18 cellular contexts compared by ENCODE assay signal in genomic region chr1:3790501-3790923, GRCh38. TPM values are rescaled to one million over a fixed set of nuclear protein-coding genes. Genes with fewer than 3 reads are reported as not detected.
DNase-seq lines count a peak whose midpoint lies in the region; ATAC-seq, FAIRE-seq and TF ChIP-seq lines count a peak whose summit lies in the region.
"Had no signal": no experiment of that assay in that cellular context is flagged by ENCODE, and none has a peak within 500 bp of the region (broad histone marks: within the 10 kb centered on the region; RNA-seq: fewer than 3 reads in every experiment).

No MANE protein-coding gene starts in this region.

- no peak overlapping the region for H2BK120ac ChIP-seq in mesendoderm (ENCODE audit: low read depth, low read length)

- in situ Hi-C loops in K562 (cut with MboI): no loop called here

- H3K9me3 Mint-ChIP-seq in GM23338: no peaks in the 10 kb centered on the region
- H3K9me3 Mint-ChIP-seq: IgD-negative memory B cell had no signal

- TF ChIP-seq EP300 in K562 (IDR thresholded peaks at IDR 0.05; ENCODE audit: low read length): no peak
- no peak for TF ChIP-seq EP300 in tibial nerve (IDR thresholded peaks at IDR 0.05)
- no peak for TF ChIP-seq EP300 in suprapubic skin (IDR thresholded peaks at IDR 0.05)

- TF ChIP-seq POLR2A in K562 (conservative IDR thresholded peaks at IDR 0.05) (no peak), heart left ventricle (IDR thresholded peaks at IDR 0.05) (no peak), tibial nerve (IDR thresholded peaks at IDR 0.05) (no peak), suprapubic skin (IDR thresholded peaks at IDR 0.05) (no peak)

- no peak overlapping the region for H2BK15ac ChIP-seq in mesendoderm (replicated peaks; ENCODE audit: low read depth)

- no peak overlapping the region for H3K23ac ChIP-seq in mesendoderm (ENCODE audit: low read length)

- peak overlapping the region; percentile 34 for H3K56ac ChIP-seq in mesendoderm (ENCODE audit: low read length)

- TF ChIP-seq RAD21 in K562 (CRISPR knock-in tag; conservative IDR thresholded peaks at IDR 0.05 in 1 of 2, IDR thresholded peaks at IDR 0.05 in 1 of 2): no peak

- no peaks in the 10 kb centered on the region for H3K9me3 ChIP-seq in K562 (replicated peaks; ENCODE audit: control insufficient read depth, insufficient read depth, low read depth, low read length)
- no peaks in the 10 kb centered on the region for H3K9me3 ChIP-seq in heart left ventricle
- no peaks in the 10 kb centered on the region for H3K9me3 ChIP-seq in tibial nerve
- no peaks in the 10 kb centered on the region for H3K9me3 ChIP-seq in suprapubic skin
- H3K9me3 ChIP-seq: A549 had no signal

- peak overlapping the region; percentile 78 for H3K27ac Mint-ChIP-seq in GM23338
- H3K27ac Mint-ChIP-seq: IgD-negative memory B cell had no signal

- H3K4me1 Mint-ChIP-seq in GM23338: peaks cover 49% of the 10 kb centered on the region

- peaks cover 5% of the 10 kb centered on the region for H3K9me1 ChIP-seq in K562 (ENCODE audit: control insufficient read depth, insufficient read depth, low read length)

- TF ChIP-seq CTCF in GM23338 (conservative IDR thresholded peaks at IDR 0.05; ENCODE audit: low read depth in 2 of 2) (no peak), K562 (IDR thresholded peaks at IDR 0.05 in 2 of 3, conservative IDR thresholded peaks at IDR 0.05 in 1 of 3; ENCODE audit: insufficient read depth in 2 of 3, low read depth in 1 of 3, low read length in 3 of 3) (no peak), heart left ventricle (IDR thresholded peaks at IDR 0.05) (no peak), tibial nerve (IDR thresholded peaks at IDR 0.05) (no peak), suprapubic skin (IDR thresholded peaks at IDR 0.05) (no peak)

- POLR2A ChIA-PET in K562 (lab: Yijun Ruan, JAX): interaction anchor here (0.5 to 1.4 kb wide), 6 partner anchors 11 to 109 kb away, joined by 3 to 4 read pairs (median 3); partner anchors contain the start of gene C1orf174

- H2BK5ac ChIP-seq in mesendoderm (ENCODE audit: low read length): no peak overlapping the region

- DNase-seq in GM23338 (ENCODE audit: low spot score): no peak
- DNase-seq in K562 (ENCODE audit: extremely low read depth in 1 of 4, low spot score in 3 of 4): no peak
- DNase-seq in heart left ventricle: peak in 2 of 5 donors; percentile 50 to 51
- no peak for DNase-seq in mesendoderm
- DNase-seq in tibial nerve (ENCODE audit: low spot score in 2 of 2): no peak
- no peak for DNase-seq in suprapubic skin (ENCODE audit: low spot score in 2 of 2)
- DNase-seq: GOT3, NCI-H146, NCI-H2081, NCI-H510A treated with DMSO at 0.1 percent for 48 hours, SHP77 treated with DMSO at 0.1 percent for 48 hours had no signal

- WGBS in K562 (ENCODE audit: insufficient coverage, low coverage, missing lambda C conversion rate): 95% methylated on average over 9 of the region's 12 CpGs
- 23 to 57% (median 54%) methylated on average over 8 to 12 of the region's 12 CpGs for WGBS in heart left ventricle, 4 donors
- no CpG with 5 or more reads among the region's 12 CpGs for WGBS in mesendoderm (ENCODE audit: extremely low coverage, insufficient coverage, low lambda C conversion rate)
- WGBS in tibial nerve, 2 donors: 43 to 65% methylated on average over 8 to 12 of the region's 12 CpGs
- WGBS in suprapubic skin: 62% methylated on average over 4 of the region's 12 CpGs

- no TSS peak for BruUV-seq in K562 (replicated peaks; lab: Mats Ljungman, UMichigan)

- intact Hi-C loops in K562 (cut with micrococcal nuclease) (no loop called here), heart left ventricle (cut with DNase I) (no loop called here)

- H3K4me3 ChIP-seq in GM23338 (no peak overlapping the region), K562 (no peak overlapping the region), heart left ventricle (no peak overlapping the region), mesendoderm (ENCODE audit: low read length) (no peak overlapping the region), tibial nerve (no peak overlapping the region), suprapubic skin (no peak overlapping the region)
- H3K4me3 ChIP-seq: A549 had no signal

- no peak overlapping the region for H4K8ac ChIP-seq in mesendoderm (ENCODE audit: low read depth, low read length)

- H3K36me3 ChIP-seq in GM23338 (ENCODE audit: insufficient read depth): no peaks in the 10 kb centered on the region
- peaks cover 69% of the 10 kb centered on the region; the same call in 2 of the 3 replicates for H3K36me3 ChIP-seq in K562 (ENCODE audit: control insufficient read depth, insufficient read depth, low read length)
- peaks cover 0 to 55% (median 24%) of the 10 kb centered on the region in 9 donors for H3K36me3 ChIP-seq in heart left ventricle
- H3K36me3 ChIP-seq in mesendoderm (ENCODE audit: control insufficient read depth, insufficient read depth, low read length): peaks cover 3% of the 10 kb centered on the region
- peaks cover 0 to 53% (median 10%) of the 10 kb centered on the region in 3 donors for H3K36me3 ChIP-seq in tibial nerve
- H3K36me3 ChIP-seq in suprapubic skin: peaks cover 47% of the 10 kb centered on the region

- H3K79me1 ChIP-seq in mesendoderm (ENCODE audit: low read length): peaks cover 24% of the 10 kb centered on the region

- H3K9me2 ChIP-seq in GM23338 (ENCODE audit: insufficient read depth): no peaks in the 10 kb centered on the region

- H3K79me2 ChIP-seq in GM23338 (replicated peaks; ENCODE audit: insufficient read depth) (peaks cover 67% of the 10 kb centered on the region), K562 (ENCODE audit: control insufficient read depth, insufficient read depth, low read length) (peaks cover 74% of the 10 kb centered on the region), mesendoderm (ENCODE audit: control insufficient read depth, insufficient read depth, low read length) (peaks cover 47% of the 10 kb centered on the region)

- H3K9ac ChIP-seq in K562 (ENCODE audit: insufficient read depth in 1 of 2, low read depth in 2 of 2, low read length in 2 of 2) (peak overlapping the region in 1 of 2 experiments; percentile 48; a peak in 1 of 4 replicates), mesendoderm (ENCODE audit: low read length) (no peak overlapping the region)

- no peak overlapping the region for H4K5ac ChIP-seq in mesendoderm (ENCODE audit: low read length)

- peaks cover 53% of the 10 kb centered on the region for H3K36me3 Mint-ChIP-seq in GM23338 (ENCODE audit: low read depth)

- no peak overlapping the region for H3K4me2 ChIP-seq in GM23338
- no peak overlapping the region for H3K4me2 ChIP-seq in K562 (ENCODE audit: insufficient read depth, low read length)
- H3K4me2 ChIP-seq in mesendoderm (ENCODE audit: low read length): no peak overlapping the region
- H3K4me2 ChIP-seq: A549 had no signal

- no peak overlapping the region for H3K4me3 Mint-ChIP-seq in GM23338

- H2AFZ ChIP-seq in GM23338: no peak overlapping the region
- H2AFZ ChIP-seq in K562 (ENCODE audit: low read depth, low read length): no peak overlapping the region

- no peak overlapping the region for H3K4ac ChIP-seq in mesendoderm (ENCODE audit: low read depth, low read length)

- ATAC-seq in GM23338 (no peak), K562 (no peak), heart left ventricle (peak in 3 of 4 donors; percentile 5 to 32 (median 28)), GM21825 (IDR thresholded peaks at IDR 0.05; ENCODE audit: unreplicated experiment) (no peak), HG03196 (IDR thresholded peaks at IDR 0.05; ENCODE audit: unreplicated experiment) (no peak)
- ATAC-seq: A549, SK-N-SH treated with all-trans-retinoic acid at 6 μM for 48 hours had no signal

- no peak for FAIRE-seq in K562 (lab: Jason Lieb, UNC)
- FAIRE-seq: A549, GM12892 had no signal

- CTCF ChIA-PET in K562 (lab: Yijun Ruan, JAX; ENCODE audit: low intra/inter-chr PET ratio): no interaction called here

- peaks cover 33% of the 10 kb centered on the region for H3K4me1 ChIP-seq in GM23338 (ENCODE audit: insufficient read depth)
- peaks cover 25 to 56% of the 10 kb centered on the region in 2 experiments for H3K4me1 ChIP-seq in K562 (replicated peaks in 1 of 2; ENCODE audit: control insufficient read depth in 2 of 2, insufficient read depth in 2 of 2, low read length in 2 of 2)
- H3K4me1 ChIP-seq in heart left ventricle: peaks cover 11 to 63% (median 51%) of the 10 kb centered on the region in 12 donors
- H3K4me1 ChIP-seq in mesendoderm (ENCODE audit: control insufficient read depth, low read depth, low read length): no peaks in the 10 kb centered on the region
- H3K4me1 ChIP-seq in tibial nerve: peaks cover 5 to 55% (median 20%) of the 10 kb centered on the region in 4 donors
- H3K4me1 ChIP-seq in suprapubic skin: peaks cover 44% of the 10 kb centered on the region

- no peak overlapping the region for H3K27ac ChIP-seq in GM23338 (ENCODE audit: low read depth)
- no peak overlapping the region for H3K27ac ChIP-seq in K562 (ENCODE audit: extremely low read depth, low read depth, low read length)
- H3K27ac ChIP-seq in heart left ventricle: no peak overlapping the region
- no peak overlapping the region for H3K27ac ChIP-seq in mesendoderm (ENCODE audit: low read depth, low read length)
- no peak overlapping the region for H3K27ac ChIP-seq in tibial nerve
- H3K27ac ChIP-seq in suprapubic skin: no peak overlapping the region
- H3K27ac ChIP-seq: A549, C4-2B had no signal

- H3K18ac ChIP-seq in mesendoderm (ENCODE audit: low read length): no peak overlapping the region

- H3K27me3 ChIP-seq in GM23338 (ENCODE audit: insufficient read depth): no peaks in the 10 kb centered on the region
- H3K27me3 ChIP-seq in K562 (ENCODE audit: control insufficient read depth in 2 of 2, insufficient read depth in 2 of 2, low read length in 2 of 2): no peaks in the 10 kb centered on the region
- no peaks in the 10 kb centered on the region for H3K27me3 ChIP-seq in heart left ventricle
- H3K27me3 ChIP-seq in mesendoderm (ENCODE audit: insufficient read depth, low read length, poor library complexity): no peaks in the 10 kb centered on the region
- H3K27me3 ChIP-seq in tibial nerve: no peaks in the 10 kb centered on the region
- no peaks in the 10 kb centered on the region for H3K27me3 ChIP-seq in suprapubic skin

- H4K20me1 ChIP-seq in GM23338 (replicated peaks; ENCODE audit: insufficient read depth): no peaks in the 10 kb centered on the region; the same call in 1 of the 2 replicates
- peaks cover 18% of the 10 kb centered on the region; the same call in 1 of the 2 replicates for H4K20me1 ChIP-seq in K562 (replicated peaks; ENCODE audit: control insufficient read depth, insufficient read depth, low read length)

- no peak overlapping the region for H2AK5ac ChIP-seq in mesendoderm (ENCODE audit: low read length)

- H3F3A ChIP-seq in GM23338 (replicated peaks; ENCODE audit: low read depth): peaks cover 16% of the 10 kb centered on the region

- H3K27me3 Mint-ChIP-seq in GM23338 (ENCODE audit: insufficient read depth, low read depth, poor library complexity): peaks cover 24% of the 10 kb centered on the region
- H3K27me3 Mint-ChIP-seq: IgD-negative memory B cell had no signal

RNA-seq across cellular contexts. Expression of gene LRRC47, which starts 5.8 kb away (rescaled TPM):
- total RNA-seq in GM23338 (2014; rRNA removed; shearing (Covaris generic)): 75.7 and 76.8 TPM in 2 replicates
- polyA plus RNA-seq in GM23338 (2016; fragmentation: Nextera tagmentation; extraction: Ambion mirVana) (15.8 and 17.2 TPM in 2 replicates), K562 (2011; rRNA removed) (34.2 and 45.2 TPM in 2 replicates), K562 (2014; fragmentation: Illumina TruSeq; extraction: Trizol) (36.6 and 48.7 TPM in 2 replicates), K562 (2014; fragmentation: Nextera tagmentation; extraction: Ambion mirVana) (1 to 10 TPM; 4.6 to 5.3 TPM), K562 (2014; rRNA removed) (30.6 and 35.9 TPM in 2 replicates), heart left ventricle (10 to 100 TPM; 18.4 to 39.2 TPM)
- total RNA-seq in K562 (2011; cell fraction: chromatin; rRNA removed; ENCODE audit: low replicate concordance): 34.3 and 41.1 TPM in 2 replicates
- total RNA-seq in K562 (2011; cell fraction: nucleolus; rRNA removed): 26.5 and 28.3 TPM in 2 replicates
- total RNA-seq in K562 (2011; cell fraction: nucleoplasm; rRNA removed): 21.3 and 26.0 TPM in 2 replicates
- total RNA-seq in K562 (2014; rRNA removed) (44.3 and 45.5 TPM in 2 replicates), K562 (2014; rRNA removed; fragmentation: Illumina TruSeq; extraction: Trizol) (40.8 and 43.7 TPM in 2 replicates), K562 (2015; rRNA removed; fragmentation: Illumina TruSeq; extraction: Trizol) (33.5 and 35.1 TPM in 2 replicates), K562 (2021) (68.0 and 68.5 TPM in 2 replicates), heart left ventricle (10 to 100 TPM; 51.3 to 85.7 (median 68.8) TPM), tibial nerve (10 to 100 TPM; 40.8 to 46.3 (median 42.6) TPM), suprapubic skin (10 to 100 TPM; 36.4 to 53.0 (median 41.4) TPM)
- 20.3 and 23.8 TPM in 2 replicates for polyA plus RNA-seq in K562 (2011; cell fraction: cytosol; rRNA removed)
- polyA plus RNA-seq in K562 (2011; cell fraction: nucleus; rRNA removed): 24.3 and 29.5 TPM in 2 replicates
- polyA plus RNA-seq in K562 (2012): 29.3 and 57.5 TPM in 2 replicates
- 22.8 and 40.7 TPM in 2 replicates for polyA minus RNA-seq in K562 (2011; rRNA and poly(A)+ RNA removed)
- 12.9 and 21.0 TPM in 2 replicates for polyA minus RNA-seq in K562 (2011; cell fraction: cytosol; rRNA and poly(A)+ RNA removed)
- polyA minus RNA-seq in K562 (2011; cell fraction: nucleus; rRNA and poly(A)+ RNA removed): 8.6 and 10.7 TPM in 2 replicates
- polyA plus RNA-seq in mesendoderm (2013, experiment 1 of 2): 29.4 TPM
- 27.1 TPM for polyA plus RNA-seq in mesendoderm (2013, experiment 2 of 2)

RNA-seq across cellular contexts. Expression of gene SMIM1, which starts 18.0 kb away (rescaled TPM):
- 3.2 TPM in 1 of 2 replicates, not detected in the other for total RNA-seq in GM23338 (2014; rRNA removed; shearing (Covaris generic))
- 7.2 and 12.0 TPM in 2 replicates for polyA plus RNA-seq in GM23338 (2016; fragmentation: Nextera tagmentation; extraction: Ambion mirVana)
- 5.3 and 30.5 TPM in 2 replicates for total RNA-seq in K562 (2011; cell fraction: chromatin; rRNA removed; ENCODE audit: low replicate concordance)
- total RNA-seq in K562 (2011; cell fraction: nucleolus; rRNA removed): 40.4 and 40.7 TPM in 2 replicates
- 9.1 and 19.0 TPM in 2 replicates for total RNA-seq in K562 (2011; cell fraction: nucleoplasm; rRNA removed)
- 85.6 and 123 TPM in 2 replicates for total RNA-seq in K562 (2014; rRNA removed)
- total RNA-seq in K562 (2014; rRNA removed; fragmentation: Illumina TruSeq; extraction: Trizol): 1.8 and 2.3 TPM in 2 replicates
- total RNA-seq in K562 (2015; rRNA removed; fragmentation: Illumina TruSeq; extraction: Trizol): 31.5 and 44.3 TPM in 2 replicates
- 125 and 150 TPM in 2 replicates for total RNA-seq in K562 (2021)
- polyA plus RNA-seq in K562 (2011; rRNA removed): 9.2 and 18.1 TPM in 2 replicates
- polyA plus RNA-seq in K562 (2011; cell fraction: cytosol; rRNA removed): 36.5 and 175 TPM in 2 replicates
- polyA plus RNA-seq in K562 (2011; cell fraction: nucleus; rRNA removed): 13.1 and 20.5 TPM in 2 replicates
- 41.4 and 55.0 TPM in 2 replicates for polyA plus RNA-seq in K562 (2012)
- 5.0 and 24.5 TPM in 2 replicates for polyA plus RNA-seq in K562 (2014; fragmentation: Illumina TruSeq; extraction: Trizol)
- polyA plus RNA-seq in K562 (2014; fragmentation: Nextera tagmentation; extraction: Ambion mirVana): 10 to 100 TPM; 11.1 to 24.3 TPM
- 60.6 and 93.3 TPM in 2 replicates for polyA plus RNA-seq in K562 (2014; rRNA removed)
- polyA minus RNA-seq in K562 (2011; rRNA and poly(A)+ RNA removed): 1.9 and 3.0 TPM in 2 replicates
- polyA minus RNA-seq in K562 (2011; cell fraction: cytosol; rRNA and poly(A)+ RNA removed): 41.1 and 43.1 TPM in 2 replicates
- 43.8 and 48.5 TPM in 2 replicates for polyA minus RNA-seq in K562 (2011; cell fraction: nucleus; rRNA and poly(A)+ RNA removed)
- 10 to 100 TPM in 6 of 9 donors, 1 to 10 TPM in 3; 9.4 to 20.8 (median 11.7) TPM for total RNA-seq in heart left ventricle
- 10 to 100 TPM in 1 of 2 donors, 1 to 10 TPM in 1; 3.8 to 51.2 TPM for polyA plus RNA-seq in heart left ventricle
- 2.0 TPM for polyA plus RNA-seq in mesendoderm (2013, experiment 1 of 2)
- 2.0 TPM for polyA plus RNA-seq in mesendoderm (2013, experiment 2 of 2)
- total RNA-seq in tibial nerve: 10 to 100 TPM in 1 of 4 donors, not detected in 3; 23.1 TPM
- total RNA-seq in suprapubic skin: 1 to 10 TPM in 3 of 4 donors, not detected in 1; 3.2 to 8.4 (median 3.4) TPM
- polyA plus RNA-seq: IgD-negative memory B cell had no signal

RNA-seq across cellular contexts. Expression of gene CCDC27, which starts 38.3 kb away (rescaled TPM):
- 0.45 TPM in 1 of 2 replicates, not detected in the other for total RNA-seq in GM23338 (2014; rRNA removed; shearing (Covaris generic))
- polyA plus RNA-seq in GM23338 (2016; fragmentation: Nextera tagmentation; extraction: Ambion mirVana): 0.18 TPM in 1 of 2 replicates, not detected in the other
- total RNA-seq in K562 (2011; cell fraction: chromatin; rRNA removed; ENCODE audit: low replicate concordance): not detected in 2 replicates
- total RNA-seq in K562 (2011; cell fraction: nucleolus; rRNA removed): not detected in 2 replicates
- total RNA-seq in K562 (2011; cell fraction: nucleoplasm; rRNA removed): not detected in 2 replicates
- not detected in 2 replicates for total RNA-seq in K562 (2014; rRNA removed)
- total RNA-seq in K562 (2014; rRNA removed; fragmentation: Illumina TruSeq; extraction: Trizol): 0.04 TPM in 1 of 2 replicates, not detected in the other
- total RNA-seq in K562 (2015; rRNA removed; fragmentation: Illumina TruSeq; extraction: Trizol): not detected in 2 replicates
- not detected in 2 replicates for total RNA-seq in K562 (2021)
- polyA plus RNA-seq in K562 (2011; rRNA removed): not detected in 2 replicates
- not detected in 2 replicates for polyA plus RNA-seq in K562 (2011; cell fraction: cytosol; rRNA removed)
- not detected in 2 replicates for polyA plus RNA-seq in K562 (2011; cell fraction: nucleus; rRNA removed)
- 0.05 TPM in 1 of 2 replicates, not detected in the other for polyA plus RNA-seq in K562 (2012)
- polyA plus RNA-seq in K562 (2014; fragmentation: Illumina TruSeq; extraction: Trizol): not detected in 2 replicates
- under 1 TPM in 1 of 2 experiments, not detected in 1; 0.01 TPM for polyA plus RNA-seq in K562 (2014; fragmentation: Nextera tagmentation; extraction: Ambion mirVana)
- not detected in 2 replicates for polyA plus RNA-seq in K562 (2014; rRNA removed)
- not detected in 2 replicates for polyA minus RNA-seq in K562 (2011; rRNA and poly(A)+ RNA removed)
- polyA minus RNA-seq in K562 (2011; cell fraction: cytosol; rRNA and poly(A)+ RNA removed): not detected in 2 replicates
- not detected in 2 replicates for polyA minus RNA-seq in K562 (2011; cell fraction: nucleus; rRNA and poly(A)+ RNA removed)
- not detected for total RNA-seq in heart left ventricle
- polyA plus RNA-seq in heart left ventricle: not detected
- polyA plus RNA-seq in mesendoderm (2013, experiment 1 of 2): not detected
- not detected for polyA plus RNA-seq in mesendoderm (2013, experiment 2 of 2)
- not detected for total RNA-seq in tibial nerve
- total RNA-seq in suprapubic skin: not detected
- polyA plus RNA-seq: A549, IgD-negative memory B cell had no signal

Comparison
In these comparisons a context has a peak if more than half of its experiments do, and no peak if none do; other contexts are left out.
1. ATAC-seq: peak in heart left ventricle (3 of 4); none in GM23338 (single experiment), K562 (single experiment), GM21825 (single experiment) and HG03196 (single experiment).